ENCODE assay signal across 8 cellular contexts in genomic region chr6:161274488-161274858, GRCh38. TPM values are rescaled to one million over a fixed set of nuclear protein-coding genes. Genes with fewer than 3 reads are reported as not detected.
DNase-seq lines count a peak whose midpoint lies in the region; ATAC-seq and TF ChIP-seq lines count a peak whose summit lies in the region.

No MANE protein-coding gene starts in this region.

- H3K4me1 ChIP-seq in ovary (ENCODE audit: insufficient read depth): no peaks in the 10 kb centered on the region

- ATAC-seq in GM19023 (IDR thresholded peaks at IDR 0.05; ENCODE audit: unreplicated experiment): no peak
- ATAC-seq in HG02973 (IDR thresholded peaks at IDR 0.05; ENCODE audit: unreplicated experiment): no peak

- TF ChIP-seq POLR2A in ovary (IDR thresholded peaks at IDR 0.05): no peak

- no peaks in the 10 kb centered on the region for H3K9me3 ChIP-seq in ovary

- H3K27me3 Mint-ChIP-seq in endothelial cell (ENCODE audit: unreplicated experiment): peaks cover 9% of the 10 kb centered on the region

- H3K27me3 ChIP-seq in ovary: no peaks in the 10 kb centered on the region

- H3K9me3 Mint-ChIP-seq in endothelial cell (ENCODE audit: unreplicated experiment): no peaks in the 10 kb centered on the region

- DNase-seq in DMS79 treated with DMSO at 0.1 percent for 48 hours (lab: John Stamatoyannopoulos, UW) (peak; percentile 74), NCI-H748 (lab: John Stamatoyannopoulos, UW; ENCODE audit: unreplicated experiment) (peak; percentile 67), endothelial cell (ENCODE audit: low spot score) (no peak), ovary (no peak), HuH-7 (ENCODE audit: low spot score) (no peak), DMS53 treated with DMSO at 0.1 percent for 48 hours (lab: John Stamatoyannopoulos, UW; ENCODE audit: unreplicated experiment) (no peak)

- peak overlapping the region; percentile 62 for H3K4me3 ChIP-seq in ovary

- WGBS in ovary, 3 donors: 2 to 5% (median 2%) methylated on average over 8 of the region's 8 CpGs

- peaks cover 3% of the 10 kb centered on the region for H3K36me3 Mint-ChIP-seq in endothelial cell (ENCODE audit: low read depth, unreplicated experiment)

- peak overlapping the region; percentile 94 for H3K4me3 Mint-ChIP-seq in endothelial cell (ENCODE audit: unreplicated experiment)

- peak overlapping the region; percentile 100 for H3K27ac Mint-ChIP-seq in endothelial cell (ENCODE audit: unreplicated experiment)

- intact Hi-C loops in ovary (cut with DNase I): no loop called here

- peaks cover 10% of the 10 kb centered on the region for H3K4me1 Mint-ChIP-seq in endothelial cell (ENCODE audit: unreplicated experiment)

- peak overlapping the region in 1 of 2 donors; percentile 36 for H3K27ac ChIP-seq in ovary

- TF ChIP-seq CTCF in endothelial cell (IDR thresholded peaks at IDR 0.05; ENCODE audit: unreplicated experiment) (no peak), ovary (IDR thresholded peaks at IDR 0.05) (no peak)

- H3K36me3 ChIP-seq in ovary: no peaks in the 10 kb centered on the region

- no peak for TF ChIP-seq EP300 in ovary (IDR thresholded peaks at IDR 0.05)

RNA-seq across cellular contexts. Expression of gene AGPAT4, which starts 0.6 kb away (rescaled TPM):
- total RNA-seq in endothelial cell (ENCODE audit: unreplicated experiment): 25.2 TPM
- 10 to 100 TPM in 4 of 7 donors, 1 to 10 TPM in 3; 7.0 to 13.7 (median 10.5) TPM for total RNA-seq in ovary
- polyA plus RNA-seq in ovary: 1 to 10 TPM; 4.4 to 8.9 TPM

Comparison
In these comparisons a context has a peak if more than half of its experiments do, and no peak if none do; other contexts are left out.
1. DNase-seq: peak in DMS79 treated with DMSO at 0.1 percent for 48 hours (single experiment) and NCI-H748 (single experiment); none in endothelial cell (single experiment), ovary (0 of 5), HuH-7 (single experiment) and DMS53 treated with DMSO at 0.1 percent for 48 hours (single experiment).